In genomic region chr10:126425051-126425450, GRCh38 we compare ENCODE assay signal across 21 cellular contexts. TPM values are rescaled to one million over a fixed set of nuclear protein-coding genes. Genes with fewer than 3 reads are reported as not detected.
"Had no signal": no experiment of that assay in that cellular context is flagged by ENCODE, and none has a peak within 500 bp of the region (broad histone marks: within the 10 kb centered on the region; RNA-seq: fewer than 3 reads in every experiment).

No MANE protein-coding gene starts in this region.

- H3K9me3 ChIP-seq: SK-N-SH had no signal

- ATAC-seq: HepG2 had no signal

- DNase-seq: IMR-90, Karpas-422, KG1, MV-4-11, NCI-H1092, NCI-H1105 treated with DMSO at 0.1 percent for 48 hours, NCI-H1417 treated with DMSO at 0.1 percent for 48 hours, NCI-H146, NCI-H1694 treated with DMSO at 0.1 percent for 48 hours, NCI-H1930, NCI-H2081, NCI-H2107, NCI-H2227 treated with DMSO at 0.1 percent for 48 hours, NCI-H524, NCI-H526 treated with DMSO at 0.1 percent for 48 hours, NCI-H774, RPMI8226, SHP77, SK-N-SH, SW 1271 had no signal

RNA-seq across cellular contexts. Expression of gene ADAM12, which starts 36.8 kb away (rescaled TPM):
- total RNA-seq: HepG2 had no signal
